Comparison of ENCODE assay signal across 13 cellular contexts in the genomic region with DNA sequence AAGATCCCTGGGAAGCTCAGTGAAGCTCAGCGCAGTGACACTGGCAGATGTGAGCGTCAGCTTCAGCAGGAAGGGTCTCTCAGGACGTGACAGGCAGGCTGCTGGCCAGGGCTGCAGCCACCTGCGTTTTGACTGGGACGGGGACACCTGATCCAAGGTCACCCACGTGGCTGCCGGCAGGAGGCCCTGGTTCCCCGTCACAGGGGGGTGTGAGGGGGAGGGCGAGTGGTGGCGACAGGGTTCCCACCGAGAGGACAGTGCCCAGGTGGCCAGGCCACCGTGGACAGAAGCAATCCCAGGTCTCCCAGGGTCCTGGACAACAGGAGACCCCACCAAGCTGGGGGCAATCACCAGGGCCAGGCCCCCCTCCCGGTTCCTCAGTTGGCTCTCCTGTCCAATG. TPM values are rescaled to one million over a fixed set of nuclear protein-coding genes. Genes with fewer than 3 reads are reported as not detected.
"Had no signal": no experiment of that assay in that cellular context is flagged by ENCODE, and none has a peak within 500 bp of the region (broad histone marks: within the 10 kb centered on the region; RNA-seq: fewer than 3 reads in every experiment).

No MANE protein-coding gene starts in this region.

RNA-seq across cellular contexts. Expression of gene TPSAB1, which starts 3.4 kb away (rescaled TPM):
- total RNA-seq: naive thymus-derived CD8-positive, alpha-beta T cell; occipital lobe; osteoblast; progenitor cell of endocrine pancreas; renal cortical epithelial cell; smooth muscle cell; temporal lobe had no signal
- polyA plus RNA-seq: naive thymus-derived CD8-positive, alpha-beta T cell; neural cell; smooth muscle cell had no signal

RNA-seq across cellular contexts. Expression of gene TPSD1, which starts 12.0 kb away (rescaled TPM):
- total RNA-seq: naive thymus-derived CD8-positive, alpha-beta T cell; occipital lobe; osteoblast; progenitor cell of endocrine pancreas; renal cortical epithelial cell; right lobe of liver; smooth muscle cell; temporal lobe had no signal
- polyA plus RNA-seq: naive thymus-derived CD8-positive, alpha-beta T cell; neural cell; smooth muscle cell had no signal

RNA-seq across cellular contexts. Expression of gene TPSB2, which starts 13.9 kb away (rescaled TPM):
- total RNA-seq: naive thymus-derived CD8-positive, alpha-beta T cell; occipital lobe; osteoblast; progenitor cell of endocrine pancreas; renal cortical epithelial cell; smooth muscle cell; temporal lobe had no signal
- polyA plus RNA-seq: naive thymus-derived CD8-positive, alpha-beta T cell; neural cell; smooth muscle cell had no signal

RNA-seq across cellular contexts. Expression of gene TPSG1, which starts 18.8 kb away (rescaled TPM):
- total RNA-seq: naive thymus-derived CD8-positive, alpha-beta T cell; occipital lobe; osteoblast; progenitor cell of endocrine pancreas; psoas muscle; renal cortical epithelial cell; smooth muscle cell; temporal lobe; thyroid gland; vagina had no signal
- polyA plus RNA-seq: naive thymus-derived CD8-positive, alpha-beta T cell; neural cell; right cardiac atrium; smooth muscle cell had no signal
